In the genomic region with DNA sequence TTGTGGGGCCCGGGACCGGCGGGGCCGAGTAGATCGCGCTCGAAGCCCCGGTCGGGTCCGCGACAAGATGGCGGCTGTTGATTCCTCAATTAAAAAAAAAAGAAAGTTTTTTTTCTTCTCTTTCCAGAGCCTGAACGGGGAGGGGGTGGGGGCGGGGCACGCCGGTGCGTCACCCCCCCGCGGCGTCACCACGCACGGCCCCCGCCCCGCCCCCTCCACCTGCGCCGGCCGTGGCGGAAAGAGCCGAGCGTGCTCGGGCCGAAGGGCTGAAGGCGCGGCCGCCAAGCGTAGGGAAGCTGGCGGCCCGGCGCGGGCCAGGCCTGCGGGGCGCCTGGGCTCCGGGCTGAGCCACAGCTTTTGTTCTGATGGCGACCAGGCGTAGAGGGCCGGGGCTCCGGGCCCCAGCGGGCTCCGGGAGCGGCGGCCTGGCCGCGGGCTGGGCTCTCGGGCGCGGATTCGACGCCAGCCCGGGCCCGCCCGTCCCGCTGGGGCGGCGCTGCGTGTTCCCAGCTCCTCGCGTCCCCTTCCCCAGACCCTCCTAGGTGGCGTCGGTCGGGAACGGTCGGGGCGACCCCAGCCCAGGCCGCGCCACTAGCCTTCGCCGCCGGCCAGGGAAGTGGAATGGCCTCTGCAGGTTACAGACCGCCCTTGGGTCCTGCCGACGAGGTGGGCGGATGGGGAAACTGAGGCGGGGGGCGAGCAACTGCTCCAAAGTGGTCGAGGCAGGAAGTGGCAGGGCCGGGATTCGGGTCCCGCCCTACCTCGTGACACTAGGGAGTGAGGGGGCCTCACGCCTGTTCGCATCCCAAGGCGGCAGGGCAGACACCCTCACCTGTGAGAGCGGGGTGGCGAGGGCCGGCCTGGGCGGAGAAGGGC, we compare ENCODE assay signal across 1 cellular context.
A peak's percentile ranks its signal among the peaks of the same experiment; 100 is the strongest.
TF ChIP-seq lines count a peak whose summit lies in the region.

A gene (minus strand): TSS at position 91 of the 876 bp plus-strand sequence. CDS start 797 bp downstream, outside the sequence.

TF ChIP-seq in HepG2, 621 proteins besides CTCF, POLR2A, EP300 and RAD21 (continued from another document and continues in another):
- TF ChIP-seq, protein P1, sequence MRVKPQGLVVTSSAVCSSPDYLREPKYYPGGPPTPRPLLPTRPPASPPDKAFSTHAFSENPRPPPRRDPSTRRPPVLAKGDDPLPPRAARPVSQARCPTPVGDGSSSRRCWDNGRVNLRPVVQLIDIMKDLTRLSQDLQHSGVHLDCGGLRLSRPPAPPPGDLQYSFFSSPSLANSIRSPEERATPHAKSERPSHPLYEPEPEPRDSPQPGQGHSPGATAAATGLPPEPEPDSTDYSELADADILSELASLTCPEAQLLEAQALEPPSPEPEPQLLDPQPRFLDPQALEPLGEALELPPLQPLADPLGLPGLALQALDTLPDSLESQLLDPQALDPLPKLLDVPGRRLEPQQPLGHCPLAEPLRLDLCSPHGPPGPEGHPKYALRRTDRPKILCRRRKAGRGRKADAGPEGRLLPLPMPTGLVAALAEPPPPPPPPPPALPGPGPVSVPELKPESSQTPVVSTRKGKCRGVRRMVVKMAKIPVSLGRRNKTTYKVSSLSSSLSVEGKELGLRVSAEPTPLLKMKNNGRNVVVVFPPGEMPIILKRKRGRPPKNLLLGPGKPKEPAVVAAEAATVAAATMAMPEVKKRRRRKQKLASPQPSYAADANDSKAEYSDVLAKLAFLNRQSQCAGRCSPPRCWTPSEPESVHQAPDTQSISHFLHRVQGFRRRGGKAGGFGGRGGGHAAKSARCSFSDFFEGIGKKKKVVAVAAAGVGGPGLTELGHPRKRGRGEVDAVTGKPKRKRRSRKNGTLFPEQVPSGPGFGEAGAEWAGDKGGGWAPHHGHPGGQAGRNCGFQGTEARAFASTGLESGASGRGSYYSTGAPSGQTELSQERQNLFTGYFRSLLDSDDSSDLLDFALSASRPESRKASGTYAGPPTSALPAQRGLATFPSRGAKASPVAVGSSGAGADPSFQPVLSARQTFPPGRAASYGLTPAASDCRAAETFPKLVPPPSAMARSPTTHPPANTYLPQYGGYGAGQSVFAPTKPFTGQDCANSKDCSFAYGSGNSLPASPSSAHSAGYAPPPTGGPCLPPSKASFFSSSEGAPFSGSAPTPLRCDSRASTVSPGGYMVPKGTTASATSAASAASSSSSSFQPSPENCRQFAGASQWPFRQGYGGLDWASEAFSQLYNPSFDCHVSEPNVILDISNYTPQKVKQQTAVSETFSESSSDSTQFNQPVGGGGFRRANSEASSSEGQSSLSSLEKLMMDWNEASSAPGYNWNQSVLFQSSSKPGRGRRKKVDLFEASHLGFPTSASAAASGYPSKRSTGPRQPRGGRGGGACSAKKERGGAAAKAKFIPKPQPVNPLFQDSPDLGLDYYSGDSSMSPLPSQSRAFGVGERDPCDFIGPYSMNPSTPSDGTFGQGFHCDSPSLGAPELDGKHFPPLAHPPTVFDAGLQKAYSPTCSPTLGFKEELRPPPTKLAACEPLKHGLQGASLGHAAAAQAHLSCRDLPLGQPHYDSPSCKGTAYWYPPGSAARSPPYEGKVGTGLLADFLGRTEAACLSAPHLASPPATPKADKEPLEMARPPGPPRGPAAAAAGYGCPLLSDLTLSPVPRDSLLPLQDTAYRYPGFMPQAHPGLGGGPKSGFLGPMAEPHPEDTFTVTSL (CRISPR knock-in tag; IDR thresholded peaks at IDR 0.05; ENCODE audit: borderline replicate concordance), result no peak
- TF ChIP-seq ZNF605 (CRISPR knock-in tag; IDR thresholded peaks at IDR 0.05) (no peak), ZNF674 (CRISPR knock-in tag; IDR thresholded peaks at IDR 0.05; ENCODE audit: low read depth) (0 out of 2 replicates have a peak, but pooled peaks have one; percentile 60), NFE2L2 (IDR thresholded peaks at IDR 0.05; ENCODE audit: low read length) (no peak), GABPB1 (CRISPR knock-in tag; IDR thresholded peaks at IDR 0.05) (peak; percentile 31; the same call in 1 of the 2 replicates), HNRNPUL1 (IDR thresholded peaks at IDR 0.05; ENCODE audit: low read depth, low read length) (no peak), YY1 (IDR thresholded peaks at IDR 0.05; ENCODE audit: insufficient read depth, insufficient replicate concordance, low read depth, low read length) (peak; percentile 85), ZNF556 (CRISPR knock-in tag; IDR thresholded peaks at IDR 0.05; ENCODE audit: borderline replicate concordance) (no peak), EED (CRISPR knock-in tag; IDR thresholded peaks at IDR 0.05) (peak; percentile 60; the same call in 1 of the 2 replicates), KLF11 (CRISPR knock-in tag; IDR thresholded peaks at IDR 0.05) (no peak), ZNF430 (CRISPR knock-in tag; IDR thresholded peaks at IDR 0.05) (0 out of 2 replicates have a peak, but pooled peaks have one; percentile 20), ZNF572 (CRISPR knock-in tag; IDR thresholded peaks at IDR 0.05) (0 out of 2 replicates have a peak, but pooled peaks have one; percentile 53), ARNTL (CRISPR knock-in tag; IDR thresholded peaks at IDR 0.05) (no peak), CC2D1A (CRISPR knock-in tag; IDR thresholded peaks at IDR 0.05) (no peak), TAF1 (CRISPR knock-in tag; IDR thresholded peaks at IDR 0.05) (peak; percentile 64; the same call in 1 of the 2 replicates), HOXA7 (CRISPR knock-in tag; IDR thresholded peaks at IDR 0.05) (no peak), SP1 (IDR thresholded peaks at IDR 0.05) (no peak), SP1 (CRISPR knock-in tag; IDR thresholded peaks at IDR 0.05) (peak; percentile 88), ZFX (CRISPR knock-in tag; IDR thresholded peaks at IDR 0.05; ENCODE audit: low read depth) (peak; percentile 76), KAT8 (CRISPR knock-in tag; IDR thresholded peaks at IDR 0.05) (peak; percentile 17; the same call in 1 of the 2 replicates), ZNF260 (CRISPR knock-in tag; IDR thresholded peaks at IDR 0.05; ENCODE audit: borderline replicate concordance, low read depth) (no peak), HOXA9 (CRISPR knock-in tag; IDR thresholded peaks at IDR 0.05; ENCODE audit: borderline replicate concordance) (no peak)
- TF ChIP-seq, protein P2, sequence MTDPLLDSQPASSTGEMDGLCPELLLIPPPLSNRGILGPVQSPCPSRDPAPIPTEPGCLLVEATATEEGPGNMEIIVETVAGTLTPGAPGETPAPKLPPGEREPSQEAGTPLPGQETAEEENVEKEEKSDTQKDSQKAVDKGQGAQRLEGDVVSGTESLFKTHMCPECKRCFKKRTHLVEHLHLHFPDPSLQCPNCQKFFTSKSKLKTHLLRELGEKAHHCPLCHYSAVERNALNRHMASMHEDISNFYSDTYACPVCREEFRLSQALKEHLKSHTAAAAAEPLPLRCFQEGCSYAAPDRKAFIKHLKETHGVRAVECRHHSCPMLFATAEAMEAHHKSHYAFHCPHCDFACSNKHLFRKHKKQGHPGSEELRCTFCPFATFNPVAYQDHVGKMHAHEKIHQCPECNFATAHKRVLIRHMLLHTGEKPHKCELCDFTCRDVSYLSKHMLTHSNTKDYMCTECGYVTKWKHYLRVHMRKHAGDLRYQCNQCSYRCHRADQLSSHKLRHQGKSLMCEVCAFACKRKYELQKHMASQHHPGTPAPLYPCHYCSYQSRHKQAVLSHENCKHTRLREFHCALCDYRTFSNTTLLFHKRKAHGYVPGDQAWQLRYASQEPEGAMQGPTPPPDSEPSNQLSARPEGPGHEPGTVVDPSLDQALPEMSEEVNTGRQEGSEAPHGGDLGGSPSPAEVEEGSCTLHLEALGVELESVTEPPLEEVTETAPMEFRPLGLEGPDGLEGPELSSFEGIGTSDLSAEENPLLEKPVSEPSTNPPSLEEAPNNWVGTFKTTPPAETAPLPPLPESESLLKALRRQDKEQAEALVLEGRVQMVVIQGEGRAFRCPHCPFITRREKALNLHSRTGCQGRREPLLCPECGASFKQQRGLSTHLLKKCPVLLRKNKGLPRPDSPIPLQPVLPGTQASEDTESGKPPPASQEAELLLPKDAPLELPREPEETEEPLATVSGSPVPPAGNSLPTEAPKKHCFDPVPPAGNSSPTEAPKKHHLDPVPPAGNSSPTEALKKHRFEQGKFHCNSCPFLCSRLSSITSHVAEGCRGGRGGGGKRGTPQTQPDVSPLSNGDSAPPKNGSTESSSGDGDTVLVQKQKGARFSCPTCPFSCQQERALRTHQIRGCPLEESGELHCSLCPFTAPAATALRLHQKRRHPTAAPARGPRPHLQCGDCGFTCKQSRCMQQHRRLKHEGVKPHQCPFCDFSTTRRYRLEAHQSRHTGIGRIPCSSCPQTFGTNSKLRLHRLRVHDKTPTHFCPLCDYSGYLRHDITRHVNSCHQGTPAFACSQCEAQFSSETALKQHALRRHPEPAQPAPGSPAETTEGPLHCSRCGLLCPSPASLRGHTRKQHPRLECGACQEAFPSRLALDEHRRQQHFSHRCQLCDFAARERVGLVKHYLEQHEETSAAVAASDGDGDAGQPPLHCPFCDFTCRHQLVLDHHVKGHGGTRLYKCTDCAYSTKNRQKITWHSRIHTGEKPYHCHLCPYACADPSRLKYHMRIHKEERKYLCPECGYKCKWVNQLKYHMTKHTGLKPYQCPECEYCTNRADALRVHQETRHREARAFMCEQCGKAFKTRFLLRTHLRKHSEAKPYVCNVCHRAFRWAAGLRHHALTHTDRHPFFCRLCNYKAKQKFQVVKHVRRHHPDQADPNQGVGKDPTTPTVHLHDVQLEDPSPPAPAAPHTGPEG (CRISPR knock-in tag; IDR thresholded peaks at IDR 0.05), result 0 out of 2 replicates have a peak, but pooled peaks have one; percentile 74
- TF ChIP-seq, protein P3, sequence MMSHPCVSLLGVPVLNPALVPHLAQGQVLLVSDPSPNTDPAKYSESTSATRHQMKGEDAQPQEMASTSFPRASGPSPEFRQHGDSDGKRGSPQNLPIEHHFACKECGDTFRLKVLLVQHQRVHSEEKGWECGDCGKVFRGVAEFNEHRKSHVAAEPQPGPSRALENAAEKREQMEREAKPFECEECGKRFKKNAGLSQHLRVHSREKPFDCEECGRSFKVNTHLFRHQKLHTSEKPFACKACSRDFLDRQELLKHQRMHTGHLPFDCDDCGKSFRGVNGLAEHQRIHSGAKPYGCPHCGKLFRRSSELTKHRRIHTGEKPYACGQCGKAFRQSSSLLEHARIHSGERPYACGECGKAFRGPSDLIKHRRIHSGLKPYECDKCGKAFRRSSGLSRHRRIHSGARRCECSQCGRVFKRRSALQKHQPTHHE (CRISPR knock-in tag; IDR thresholded peaks at IDR 0.05; ENCODE audit: borderline replicate concordance), result 0 out of 2 replicates have a peak, but pooled peaks have one; percentile 35
- TF ChIP-seq, protein P4, sequence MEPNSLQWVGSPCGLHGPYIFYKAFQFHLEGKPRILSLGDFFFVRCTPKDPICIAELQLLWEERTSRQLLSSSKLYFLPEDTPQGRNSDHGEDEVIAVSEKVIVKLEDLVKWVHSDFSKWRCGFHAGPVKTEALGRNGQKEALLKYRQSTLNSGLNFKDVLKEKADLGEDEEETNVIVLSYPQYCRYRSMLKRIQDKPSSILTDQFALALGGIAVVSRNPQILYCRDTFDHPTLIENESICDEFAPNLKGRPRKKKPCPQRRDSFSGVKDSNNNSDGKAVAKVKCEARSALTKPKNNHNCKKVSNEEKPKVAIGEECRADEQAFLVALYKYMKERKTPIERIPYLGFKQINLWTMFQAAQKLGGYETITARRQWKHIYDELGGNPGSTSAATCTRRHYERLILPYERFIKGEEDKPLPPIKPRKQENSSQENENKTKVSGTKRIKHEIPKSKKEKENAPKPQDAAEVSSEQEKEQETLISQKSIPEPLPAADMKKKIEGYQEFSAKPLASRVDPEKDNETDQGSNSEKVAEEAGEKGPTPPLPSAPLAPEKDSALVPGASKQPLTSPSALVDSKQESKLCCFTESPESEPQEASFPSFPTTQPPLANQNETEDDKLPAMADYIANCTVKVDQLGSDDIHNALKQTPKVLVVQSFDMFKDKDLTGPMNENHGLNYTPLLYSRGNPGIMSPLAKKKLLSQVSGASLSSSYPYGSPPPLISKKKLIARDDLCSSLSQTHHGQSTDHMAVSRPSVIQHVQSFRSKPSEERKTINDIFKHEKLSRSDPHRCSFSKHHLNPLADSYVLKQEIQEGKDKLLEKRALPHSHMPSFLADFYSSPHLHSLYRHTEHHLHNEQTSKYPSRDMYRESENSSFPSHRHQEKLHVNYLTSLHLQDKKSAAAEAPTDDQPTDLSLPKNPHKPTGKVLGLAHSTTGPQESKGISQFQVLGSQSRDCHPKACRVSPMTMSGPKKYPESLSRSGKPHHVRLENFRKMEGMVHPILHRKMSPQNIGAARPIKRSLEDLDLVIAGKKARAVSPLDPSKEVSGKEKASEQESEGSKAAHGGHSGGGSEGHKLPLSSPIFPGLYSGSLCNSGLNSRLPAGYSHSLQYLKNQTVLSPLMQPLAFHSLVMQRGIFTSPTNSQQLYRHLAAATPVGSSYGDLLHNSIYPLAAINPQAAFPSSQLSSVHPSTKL (CRISPR knock-in tag; IDR thresholded peaks at IDR 0.05), result 0 out of 2 replicates have a peak, but pooled peaks have one; percentile 9
- TF ChIP-seq, protein P5, sequence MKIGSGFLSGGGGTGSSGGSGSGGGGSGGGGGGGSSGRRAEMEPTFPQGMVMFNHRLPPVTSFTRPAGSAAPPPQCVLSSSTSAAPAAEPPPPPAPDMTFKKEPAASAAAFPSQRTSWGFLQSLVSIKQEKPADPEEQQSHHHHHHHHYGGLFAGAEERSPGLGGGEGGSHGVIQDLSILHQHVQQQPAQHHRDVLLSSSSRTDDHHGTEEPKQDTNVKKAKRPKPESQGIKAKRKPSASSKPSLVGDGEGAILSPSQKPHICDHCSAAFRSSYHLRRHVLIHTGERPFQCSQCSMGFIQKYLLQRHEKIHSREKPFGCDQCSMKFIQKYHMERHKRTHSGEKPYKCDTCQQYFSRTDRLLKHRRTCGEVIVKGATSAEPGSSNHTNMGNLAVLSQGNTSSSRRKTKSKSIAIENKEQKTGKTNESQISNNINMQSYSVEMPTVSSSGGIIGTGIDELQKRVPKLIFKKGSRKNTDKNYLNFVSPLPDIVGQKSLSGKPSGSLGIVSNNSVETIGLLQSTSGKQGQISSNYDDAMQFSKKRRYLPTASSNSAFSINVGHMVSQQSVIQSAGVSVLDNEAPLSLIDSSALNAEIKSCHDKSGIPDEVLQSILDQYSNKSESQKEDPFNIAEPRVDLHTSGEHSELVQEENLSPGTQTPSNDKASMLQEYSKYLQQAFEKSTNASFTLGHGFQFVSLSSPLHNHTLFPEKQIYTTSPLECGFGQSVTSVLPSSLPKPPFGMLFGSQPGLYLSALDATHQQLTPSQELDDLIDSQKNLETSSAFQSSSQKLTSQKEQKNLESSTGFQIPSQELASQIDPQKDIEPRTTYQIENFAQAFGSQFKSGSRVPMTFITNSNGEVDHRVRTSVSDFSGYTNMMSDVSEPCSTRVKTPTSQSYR (CRISPR knock-in tag; IDR thresholded peaks at IDR 0.05; ENCODE audit: borderline replicate concordance), result peak; percentile 61
- TF ChIP-seq, protein P6, sequence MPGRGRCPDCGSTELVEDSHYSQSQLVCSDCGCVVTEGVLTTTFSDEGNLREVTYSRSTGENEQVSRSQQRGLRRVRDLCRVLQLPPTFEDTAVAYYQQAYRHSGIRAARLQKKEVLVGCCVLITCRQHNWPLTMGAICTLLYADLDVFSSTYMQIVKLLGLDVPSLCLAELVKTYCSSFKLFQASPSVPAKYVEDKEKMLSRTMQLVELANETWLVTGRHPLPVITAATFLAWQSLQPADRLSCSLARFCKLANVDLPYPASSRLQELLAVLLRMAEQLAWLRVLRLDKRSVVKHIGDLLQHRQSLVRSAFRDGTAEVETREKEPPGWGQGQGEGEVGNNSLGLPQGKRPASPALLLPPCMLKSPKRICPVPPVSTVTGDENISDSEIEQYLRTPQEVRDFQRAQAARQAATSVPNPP (CRISPR knock-in tag; IDR thresholded peaks at IDR 0.05), result 0 out of 2 replicates have a peak, but pooled peaks have one; percentile 32
